In genomic region chr2:142879191-142879590, GRCh38 we compare ENCODE assay signal across 25 cellular contexts. TPM values are rescaled to one million over a fixed set of nuclear protein-coding genes. Genes with fewer than 3 reads are reported as not detected.
DNase-seq lines count a peak whose midpoint lies in the region; ATAC-seq, FAIRE-seq and TF ChIP-seq lines count a peak whose summit lies in the region.
"Had no signal": no experiment of that assay in that cellular context is flagged by ENCODE, and none has a peak within 500 bp of the region (broad histone marks: within the 10 kb centered on the region; RNA-seq: fewer than 3 reads in every experiment).

No MANE protein-coding gene starts in this region.

- H3K9me2 ChIP-seq in SU-DHL-6 (replicated peaks; ENCODE audit: insufficient read depth, low read length): no peaks in the 10 kb centered on the region

- DNase-seq in A549 (ENCODE audit: low read depth in 1 of 2, low spot score in 1 of 2) (no peak), GM12864 (ENCODE audit: low read depth) (no peak), right lobe of liver (no peak), endodermal cell (no peak), DMS114 treated with DMSO at 0.1 percent for 48 hours (lab: John Stamatoyannopoulos, UW; ENCODE audit: unreplicated experiment) (no peak)
- DNase-seq in activated effector memory CD4-positive, alpha-beta T cell treated with Interleukin-2 at 50 U/mL for 16 hours: no peak
- DNase-seq: activated CD4-positive, alpha-beta T cell treated with anti-CD3 and anti-CD28 coated beads, Interleukin-2, amount 50 U/mL, for 1 hour; activated CD8-positive, alpha-beta memory T cell treated with anti-CD3 and anti-CD28 coated beads, Interleukin-2, amount 50 U/mL, for 48 hours; activated naive CD8-positive, alpha-beta T cell treated with anti-CD3 and anti-CD28 coated beads, Interleukin-2, amount 50 U/mL, for 24 hours; colonic mucosa; DMS153; GDM1; H7; Kasumi-1; left ventricle myocardium superior; NCI-H1105 treated with DMSO at 0.1 percent for 48 hours; NCI-H2107; NCI-H524; SHP77; stimulated activated CD4-positive, alpha-beta T cell treated with anti-CD3 and anti-CD28 coated beads, Interleukin-12 subunit alpha, Interleukin-12 subunit beta, amount 100 ng/mL, for 4 hours had no signal

- H3K4me1 Mint-ChIP-seq in endodermal cell: no peaks in the 10 kb centered on the region
- H3K4me1 Mint-ChIP-seq: brain had no signal

- 2% methylated on average over 5 of the region's 5 CpGs for WGBS in A549 (ENCODE audit: missing lambda C conversion rate)
- WGBS in right lobe of liver (ENCODE audit: insufficient coverage, low coverage, low lambda C conversion rate, missing lambda C conversion rate): 26% methylated on average over 5 of the region's 5 CpGs
- WGBS in endodermal cell (ENCODE audit: insufficient coverage in 1 of 2, insufficient read length in 1 of 2), 2 experiments: 95 to 100% methylated on average over 2 to 5 of the region's 5 CpGs

- POLR2A ChIA-PET in A549 (lab: Yijun Ruan, JAX): no interaction called here

- H3K4me3 ChIP-seq in A549 (peak overlapping the region; percentile 63), GM12864 (ENCODE audit: low read depth, low read length) (peak overlapping the region; percentile 63), SU-DHL-6 (ENCODE audit: insufficient read depth, low read length, poor library complexity, severe bottlenecking) (peak overlapping the region; percentile 54), right lobe of liver (peak overlapping the region; percentile 29 to 58 (median 58)), endodermal cell (ENCODE audit: low read length) (no peak overlapping the region)
- H3K4me3 ChIP-seq: colonic mucosa, suprapubic skin had no signal

- H3K9me3 Mint-ChIP-seq in endodermal cell: peaks cover 2% of the 10 kb centered on the region

- H3K36me3 ChIP-seq in SU-DHL-6 (ENCODE audit: low read length) (no peaks in the 10 kb centered on the region), right lobe of liver (peaks cover 0 to 5% (median 0%) of the 10 kb centered on the region in 4 donors), endodermal cell (ENCODE audit: control insufficient read depth, insufficient read depth, low read length) (no peaks in the 10 kb centered on the region)
- H3K36me3 ChIP-seq: colonic mucosa, neutrophil, suprapubic skin had no signal

- CTCF ChIA-PET in A549 (lab: Yijun Ruan, JAX): interaction anchor here (0.9 to 3.4 kb wide), 2 partner anchors 101 to 197 kb away, joined by 3 to 23 read pairs; no protein-coding TSS in a partner anchor

- no peak for FAIRE-seq in A549 (lab: Jason Lieb, UNC)

- ATAC-seq in A549 (no peak), right lobe of liver (peak in 3 of 4 donors; percentile 12 to 24 (median 19)), GM21367 (IDR thresholded peaks at IDR 0.05; ENCODE audit: unreplicated experiment) (no peak)
- ATAC-seq: activated naive CD8-positive, alpha-beta T cell treated with anti-CD3 and anti-CD28 coated beads, Interleukin-2, amount 50 U/mL, for 24 hours; left ventricle myocardium superior had no signal

- TF ChIP-seq POLR2A in A549 (IDR thresholded peaks at IDR 0.05; ENCODE audit: low read length): no peak
- no peak for TF ChIP-seq POLR2A in right lobe of liver (IDR thresholded peaks at IDR 0.05)

- no peak for TF ChIP-seq EP300 in A549 (IDR thresholded peaks at IDR 0.05)

- TF ChIP-seq CTCF in A549 (IDR thresholded peaks at IDR 0.05) (no peak), GM12864 (IDR thresholded peaks at IDR 0.05; ENCODE audit: low read depth, low read length, missing control alignments) (no peak), SU-DHL-6 (IDR thresholded peaks at IDR 0.05; ENCODE audit: insufficient read depth, low read length, poor library complexity, severe bottlenecking) (no peak), right lobe of liver (IDR thresholded peaks at IDR 0.05) (no peak), endodermal cell (conservative IDR thresholded peaks at IDR 0.05) (no peak)

- peaks cover 1% of the 10 kb centered on the region for H3K36me3 Mint-ChIP-seq in endodermal cell (ENCODE audit: low read depth)
- H3K36me3 Mint-ChIP-seq: brain had no signal

- no peak overlapping the region for H2AFZ ChIP-seq in SU-DHL-6 (ENCODE audit: low read depth, low read length, severe bottlenecking)

- H3K79me2 ChIP-seq in SU-DHL-6 (ENCODE audit: insufficient read depth, low read length): peaks cover 14% of the 10 kb centered on the region; the same call in 1 of the 2 replicates

- intact Hi-C loops in right lobe of liver (cut with DNase I): no loop called here

- H3K27ac Mint-ChIP-seq in endodermal cell: no peak overlapping the region
- H3K27ac Mint-ChIP-seq: activated naive CD8-positive, alpha-beta T cell treated with anti-CD3 and anti-CD28 coated beads, Interleukin-2, amount 50 U/mL, for 24 hours; brain had no signal

- H3F3A ChIP-seq in SU-DHL-6 (ENCODE audit: insufficient read depth): peaks cover 62% of the 10 kb centered on the region

- H3K4me3 Mint-ChIP-seq in endodermal cell: no peak overlapping the region
- H3K4me3 Mint-ChIP-seq: brain had no signal

- H3K9me3 ChIP-seq in A549: no peaks in the 10 kb centered on the region
- no peaks in the 10 kb centered on the region for H3K9me3 ChIP-seq in SU-DHL-6 (ENCODE audit: insufficient read depth, low read length)
- no peaks in the 10 kb centered on the region for H3K9me3 ChIP-seq in right lobe of liver
- no peaks in the 10 kb centered on the region for H3K9me3 ChIP-seq in endodermal cell (ENCODE audit: control insufficient read depth, low read length)
- H3K9me3 ChIP-seq: colonic mucosa, neutrophil, suprapubic skin had no signal

- H3K9ac ChIP-seq in SU-DHL-6 (ENCODE audit: low read length) (peak overlapping the region; percentile 49), endodermal cell (ENCODE audit: extremely low read depth, low read length, poor library complexity, severe bottlenecking) (no peak overlapping the region)

- H4K20me1 ChIP-seq in SU-DHL-6 (ENCODE audit: low read depth, low read length): no peaks in the 10 kb centered on the region

- no peaks in the 10 kb centered on the region for H3K27me3 ChIP-seq in SU-DHL-6 (ENCODE audit: low read length)
- no peaks in the 10 kb centered on the region for H3K27me3 ChIP-seq in right lobe of liver
- no peaks in the 10 kb centered on the region for H3K27me3 ChIP-seq in endodermal cell (ENCODE audit: control insufficient read depth, insufficient read depth, low read length, poor library complexity, severe bottlenecking)
- H3K27me3 ChIP-seq: colonic mucosa, neutrophil, suprapubic skin had no signal

- H3K4me1 ChIP-seq in A549 (peaks cover 50% of the 10 kb centered on the region), right lobe of liver (peaks cover 0 to 52% (median 13%) of the 10 kb centered on the region in 4 donors), endodermal cell (ENCODE audit: control insufficient read depth, insufficient read depth, low read length) (no peaks in the 10 kb centered on the region)
- H3K4me1 ChIP-seq: colonic mucosa had no signal

- H3K27me3 Mint-ChIP-seq in endodermal cell (ENCODE audit: insufficient read depth): no peaks in the 10 kb centered on the region
- H3K27me3 Mint-ChIP-seq: activated naive CD8-positive, alpha-beta T cell treated with anti-CD3 and anti-CD28 coated beads, Interleukin-2, amount 50 U/mL, for 24 hours had no signal

- peak overlapping the region; percentile 94 for H3K4me2 ChIP-seq in A549
- H3K4me2 ChIP-seq in SU-DHL-6 (ENCODE audit: low read depth, low read length, poor library complexity, severe bottlenecking): peak overlapping the region; percentile 94

- no peak for TF ChIP-seq RAD21 in A549 (conservative IDR thresholded peaks at IDR 0.05 in 1 of 2, IDR thresholded peaks at IDR 0.05 in 1 of 2)

- peak overlapping the region; percentile 95 to 99 for H3K27ac ChIP-seq in A549
- H3K27ac ChIP-seq in SU-DHL-6 (ENCODE audit: low read depth, low read length): peak overlapping the region; percentile 93
- H3K27ac ChIP-seq in right lobe of liver: peak overlapping the region in 2 of 3 donors; percentile 78
- H3K27ac ChIP-seq in endodermal cell (ENCODE audit: low read depth, low read length): no peak overlapping the region
- H3K27ac ChIP-seq: colonic mucosa, neutrophil, suprapubic skin had no signal

TF ChIP-seq in A549, 52 proteins besides CTCF, POLR2A, EP300 and RAD21:
- no peak for TF ChIP-seq HES2 (IDR thresholded peaks at IDR 0.05)
- no peak for TF ChIP-seq SMC3 (IDR thresholded peaks at IDR 0.05)
- TF ChIP-seq TP53 (CRISPR knock-in tag; IDR thresholded peaks at IDR 0.05): peak; percentile 90
- no peak for TF ChIP-seq TFCP2L1 (CRISPR knock-in tag; IDR thresholded peaks at IDR 0.05)
- TF ChIP-seq KDM1A (IDR thresholded peaks at IDR 0.05; ENCODE audit: low read depth): no peak
- peak in 1 of 2 experiments; percentile 22; a peak in 1 of 5 replicates for TF ChIP-seq JUN (IDR thresholded peaks at IDR 0.05)
- no peak for TF ChIP-seq ZNF302 (CRISPR knock-in tag; IDR thresholded peaks at IDR 0.05)
- peak; percentile 78 for TF ChIP-seq FOSB (CRISPR knock-in tag; IDR thresholded peaks at IDR 0.05)
- no peak for TF ChIP-seq E2F6 (IDR thresholded peaks at IDR 0.05; ENCODE audit: borderline replicate concordance, low read depth)

RNA-seq across cellular contexts. Expression of gene KYNU, which starts 1.7 kb away (rescaled TPM):
- 310 and 324 TPM in 2 replicates for polyA plus RNA-seq in A549 (2011; rRNA removed)
- 61.8 and 66.4 TPM in 2 replicates for polyA plus RNA-seq in A549 (2012; cell fraction: cytosol; rRNA removed)
- polyA plus RNA-seq in A549 (2012; cell fraction: nucleus; rRNA removed): 27.2 and 41.7 TPM in 2 replicates
- polyA plus RNA-seq in A549 (2017; fragmentation: RNase III; extraction: RNeasy Plus Mini Kit Qiagen cat#74134 plus additional on column Dnase treatment): 242 to 304 TPM (median 302 TPM) in 3 replicates
- polyA minus RNA-seq in A549 (2011; rRNA and poly(A)+ RNA removed): 117 and 131 TPM in 2 replicates
- 10 to 100 TPM; 37.0 to 47.5 (median 40.7) TPM for total RNA-seq in right lobe of liver
- total RNA-seq in endodermal cell: 1 to 10 TPM; 1.2 to 4.2 TPM
- polyA plus RNA-seq in endodermal cell (2013, experiment 1 of 2): 0.43 TPM
- 0.54 TPM for polyA plus RNA-seq in endodermal cell (2013, experiment 2 of 2)

Comparison
In these comparisons a context has a peak if more than half of its experiments do, and no peak if none do; other contexts are left out.
1. ATAC-seq: peak in right lobe of liver (3 of 4); none in A549 (0 of 2) and GM21367 (single experiment).
2. RNA of gene KYNU, which starts 1.7 kb away (total RNA-seq): 37.0 to 47.5 TPM in right lobe of liver; 1.2 to 4.2 TPM in endodermal cell; every median in the first group is over 4 times any median in the second.